In genomic region chr2:190335225-190335559, GRCh38 we compare ENCODE assay signal across 1 cellular context.
TF ChIP-seq lines count a peak whose summit lies in the region.

No MANE protein-coding gene starts in this region.

TF ChIP-seq in endothelial cell of umbilical vein, 7 proteins besides CTCF, POLR2A, EP300 and RAD21 (continued from another document):
- TF ChIP-seq EZH2 (IDR thresholded peaks at IDR 0.05; ENCODE audit: borderline replicate concordance, low read depth, low read length, severe bottlenecking) (no peak), GATA2 (IDR thresholded peaks at IDR 0.05; ENCODE audit: insufficient read depth, insufficient read length, low read depth, low read length) (no peak), MYC (IDR thresholded peaks at IDR 0.05; ENCODE audit: low read depth, low read length) (no peak), POLR2AphosphoS5 (IDR thresholded peaks at IDR 0.05; ENCODE audit: insufficient read depth, low read depth, low read length) (no peak)
